1 cellular context compared by ENCODE assay signal in the genomic region with DNA sequence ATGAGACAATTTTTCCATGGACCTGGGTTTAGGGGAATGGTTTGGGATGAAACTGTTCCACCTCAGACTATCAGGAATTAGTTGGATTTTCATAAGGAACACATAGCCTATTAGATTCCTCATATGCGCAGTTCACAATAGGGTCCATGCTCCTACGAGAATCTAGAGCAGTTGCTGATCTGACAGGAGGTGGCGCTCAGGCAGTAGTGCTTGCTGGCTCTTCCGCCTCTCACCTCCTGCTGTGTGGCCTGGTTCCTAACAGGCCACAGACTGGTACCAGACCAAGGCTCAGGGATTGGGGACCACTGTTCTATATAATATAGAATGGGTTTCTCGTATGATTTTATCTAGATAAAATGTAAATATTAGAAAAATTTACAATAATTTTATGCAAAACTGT.
TF ChIP-seq lines count a peak whose summit lies in the region.

No MANE protein-coding gene starts in this region.

TF ChIP-seq in GM23338, 12 proteins besides CTCF, POLR2A, EP300 and RAD21 (continued from another document):
- TF ChIP-seq, protein P1, sequence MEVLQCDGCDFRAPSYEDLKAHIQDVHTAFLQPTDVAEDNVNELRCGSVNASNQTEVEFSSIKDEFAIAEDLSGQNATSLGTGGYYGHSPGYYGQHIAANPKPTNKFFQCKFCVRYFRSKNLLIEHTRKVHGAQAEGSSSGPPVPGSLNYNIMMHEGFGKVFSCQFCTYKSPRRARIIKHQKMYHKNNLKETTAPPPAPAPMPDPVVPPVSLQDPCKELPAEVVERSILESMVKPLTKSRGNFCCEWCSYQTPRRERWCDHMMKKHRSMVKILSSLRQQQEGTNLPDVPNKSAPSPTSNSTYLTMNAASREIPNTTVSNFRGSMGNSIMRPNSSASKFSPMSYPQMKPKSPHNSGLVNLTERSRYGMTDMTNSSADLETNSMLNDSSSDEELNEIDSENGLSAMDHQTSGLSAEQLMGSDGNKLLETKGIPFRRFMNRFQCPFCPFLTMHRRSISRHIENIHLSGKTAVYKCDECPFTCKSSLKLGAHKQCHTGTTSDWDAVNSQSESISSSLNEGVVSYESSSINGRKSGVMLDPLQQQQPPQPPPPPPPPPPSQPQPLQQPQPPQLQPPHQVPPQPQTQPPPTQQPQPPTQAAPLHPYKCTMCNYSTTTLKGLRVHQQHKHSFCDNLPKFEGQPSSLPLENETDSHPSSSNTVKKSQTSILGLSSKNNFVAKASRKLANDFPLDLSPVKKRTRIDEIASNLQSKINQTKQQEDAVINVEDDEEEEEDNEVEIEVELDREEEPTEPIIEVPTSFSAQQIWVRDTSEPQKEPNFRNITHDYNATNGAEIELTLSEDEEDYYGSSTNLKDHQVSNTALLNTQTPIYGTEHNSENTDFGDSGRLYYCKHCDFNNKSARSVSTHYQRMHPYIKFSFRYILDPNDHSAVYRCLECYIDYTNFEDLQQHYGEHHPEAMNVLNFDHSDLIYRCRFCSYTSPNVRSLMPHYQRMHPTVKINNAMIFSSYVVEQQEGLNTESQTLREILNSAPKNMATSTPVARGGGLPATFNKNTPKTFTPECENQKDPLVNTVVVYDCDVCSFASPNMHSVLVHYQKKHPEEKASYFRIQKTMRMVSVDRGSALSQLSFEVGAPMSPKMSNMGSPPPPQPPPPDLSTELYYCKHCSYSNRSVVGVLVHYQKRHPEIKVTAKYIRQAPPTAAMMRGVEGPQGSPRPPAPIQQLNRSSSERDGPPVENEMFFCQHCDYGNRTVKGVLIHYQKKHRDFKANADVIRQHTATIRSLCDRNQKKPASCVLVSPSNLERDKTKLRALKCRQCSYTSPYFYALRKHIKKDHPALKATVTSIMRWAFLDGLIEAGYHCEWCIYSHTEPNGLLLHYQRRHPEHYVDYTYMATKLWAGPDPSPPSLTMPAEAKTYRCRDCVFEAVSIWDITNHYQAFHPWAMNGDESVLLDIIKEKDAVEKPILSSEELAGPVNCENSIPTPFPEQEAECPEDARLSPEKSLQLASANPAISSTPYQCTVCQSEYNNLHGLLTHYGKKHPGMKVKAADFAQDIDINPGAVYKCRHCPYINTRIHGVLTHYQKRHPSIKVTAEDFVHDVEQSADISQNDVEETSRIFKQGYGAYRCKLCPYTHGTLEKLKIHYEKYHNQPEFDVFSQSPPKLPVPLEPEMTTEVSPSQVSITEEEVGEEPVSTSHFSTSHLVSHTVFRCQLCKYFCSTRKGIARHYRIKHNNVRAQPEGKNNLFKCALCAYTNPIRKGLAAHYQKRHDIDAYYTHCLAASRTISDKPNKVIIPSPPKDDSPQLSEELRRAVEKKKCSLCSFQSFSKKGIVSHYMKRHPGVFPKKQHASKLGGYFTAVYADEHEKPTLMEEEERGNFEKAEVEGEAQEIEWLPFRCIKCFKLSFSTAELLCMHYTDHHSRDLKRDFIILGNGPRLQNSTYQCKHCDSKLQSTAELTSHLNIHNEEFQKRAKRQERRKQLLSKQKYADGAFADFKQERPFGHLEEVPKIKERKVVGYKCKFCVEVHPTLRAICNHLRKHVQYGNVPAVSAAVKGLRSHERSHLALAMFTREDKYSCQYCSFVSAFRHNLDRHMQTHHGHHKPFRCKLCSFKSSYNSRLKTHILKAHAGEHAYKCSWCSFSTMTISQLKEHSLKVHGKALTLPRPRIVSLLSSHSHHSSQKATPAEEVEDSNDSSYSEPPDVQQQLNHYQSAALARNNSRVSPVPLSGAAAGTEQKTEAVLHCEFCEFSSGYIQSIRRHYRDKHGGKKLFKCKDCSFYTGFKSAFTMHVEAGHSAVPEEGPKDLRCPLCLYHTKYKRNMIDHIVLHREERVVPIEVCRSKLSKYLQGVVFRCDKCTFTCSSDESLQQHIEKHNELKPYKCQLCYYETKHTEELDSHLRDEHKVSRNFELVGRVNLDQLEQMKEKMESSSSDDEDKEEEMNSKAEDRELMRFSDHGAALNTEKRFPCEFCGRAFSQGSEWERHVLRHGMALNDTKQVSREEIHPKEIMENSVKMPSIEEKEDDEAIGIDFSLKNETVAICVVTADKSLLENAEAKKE (CRISPR knock-in tag; IDR thresholded peaks at IDR 0.05) = no peak
- no peak for TF ChIP-seq EZH2phosphoT487 (IDR thresholded peaks at IDR 0.05; ENCODE audit: unreplicated experiment)
- TF ChIP-seq, protein P2, sequence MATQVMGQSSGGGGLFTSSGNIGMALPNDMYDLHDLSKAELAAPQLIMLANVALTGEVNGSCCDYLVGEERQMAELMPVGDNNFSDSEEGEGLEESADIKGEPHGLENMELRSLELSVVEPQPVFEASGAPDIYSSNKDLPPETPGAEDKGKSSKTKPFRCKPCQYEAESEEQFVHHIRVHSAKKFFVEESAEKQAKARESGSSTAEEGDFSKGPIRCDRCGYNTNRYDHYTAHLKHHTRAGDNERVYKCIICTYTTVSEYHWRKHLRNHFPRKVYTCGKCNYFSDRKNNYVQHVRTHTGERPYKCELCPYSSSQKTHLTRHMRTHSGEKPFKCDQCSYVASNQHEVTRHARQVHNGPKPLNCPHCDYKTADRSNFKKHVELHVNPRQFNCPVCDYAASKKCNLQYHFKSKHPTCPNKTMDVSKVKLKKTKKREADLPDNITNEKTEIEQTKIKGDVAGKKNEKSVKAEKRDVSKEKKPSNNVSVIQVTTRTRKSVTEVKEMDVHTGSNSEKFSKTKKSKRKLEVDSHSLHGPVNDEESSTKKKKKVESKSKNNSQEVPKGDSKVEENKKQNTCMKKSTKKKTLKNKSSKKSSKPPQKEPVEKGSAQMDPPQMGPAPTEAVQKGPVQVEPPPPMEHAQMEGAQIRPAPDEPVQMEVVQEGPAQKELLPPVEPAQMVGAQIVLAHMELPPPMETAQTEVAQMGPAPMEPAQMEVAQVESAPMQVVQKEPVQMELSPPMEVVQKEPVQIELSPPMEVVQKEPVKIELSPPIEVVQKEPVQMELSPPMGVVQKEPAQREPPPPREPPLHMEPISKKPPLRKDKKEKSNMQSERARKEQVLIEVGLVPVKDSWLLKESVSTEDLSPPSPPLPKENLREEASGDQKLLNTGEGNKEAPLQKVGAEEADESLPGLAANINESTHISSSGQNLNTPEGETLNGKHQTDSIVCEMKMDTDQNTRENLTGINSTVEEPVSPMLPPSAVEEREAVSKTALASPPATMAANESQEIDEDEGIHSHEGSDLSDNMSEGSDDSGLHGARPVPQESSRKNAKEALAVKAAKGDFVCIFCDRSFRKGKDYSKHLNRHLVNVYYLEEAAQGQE (IDR thresholded peaks at IDR 0.05; ENCODE audit: unreplicated experiment) = no peak
- TF ChIP-seq EZH2 (IDR thresholded peaks at IDR 0.05; ENCODE audit: low read depth, unreplicated experiment) = no peak
- no peak for TF ChIP-seq CREB1 (CRISPR knock-in tag; IDR thresholded peaks at IDR 0.05; ENCODE audit: low read depth)
- TF ChIP-seq, protein P3, sequence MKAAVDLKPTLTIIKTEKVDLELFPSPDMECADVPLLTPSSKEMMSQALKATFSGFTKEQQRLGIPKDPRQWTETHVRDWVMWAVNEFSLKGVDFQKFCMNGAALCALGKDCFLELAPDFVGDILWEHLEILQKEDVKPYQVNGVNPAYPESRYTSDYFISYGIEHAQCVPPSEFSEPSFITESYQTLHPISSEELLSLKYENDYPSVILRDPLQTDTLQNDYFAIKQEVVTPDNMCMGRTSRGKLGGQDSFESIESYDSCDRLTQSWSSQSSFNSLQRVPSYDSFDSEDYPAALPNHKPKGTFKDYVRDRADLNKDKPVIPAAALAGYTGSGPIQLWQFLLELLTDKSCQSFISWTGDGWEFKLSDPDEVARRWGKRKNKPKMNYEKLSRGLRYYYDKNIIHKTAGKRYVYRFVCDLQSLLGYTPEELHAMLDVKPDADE (IDR thresholded peaks at IDR 0.05) = no peak
